ENCODE assay signal across 14 cellular contexts in the genomic region with DNA sequence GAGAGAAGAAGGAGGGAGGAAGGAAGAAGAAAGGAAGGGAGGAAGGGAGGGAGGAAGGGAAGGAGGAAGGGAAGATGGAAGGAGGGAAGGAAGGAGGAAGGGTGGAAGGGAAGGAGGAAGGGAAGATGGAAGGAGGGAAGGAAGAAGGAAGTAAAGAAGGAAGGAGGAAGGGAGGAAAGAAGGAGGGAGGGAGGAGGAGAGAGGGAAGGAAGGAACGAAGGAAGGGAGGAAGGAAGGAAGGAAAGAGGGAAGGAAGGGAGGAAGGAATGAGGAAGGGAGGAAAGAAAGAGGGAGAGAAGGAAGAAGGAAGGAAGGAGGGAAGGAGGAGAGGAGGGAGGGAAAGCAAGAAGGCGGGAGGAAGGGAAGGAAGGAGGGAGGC. TPM values are rescaled to one million over a fixed set of nuclear protein-coding genes. Genes with fewer than 3 reads are reported as not detected.
DNase-seq lines count a peak whose midpoint lies in the region; ATAC-seq, FAIRE-seq and TF ChIP-seq lines count a peak whose summit lies in the region.
"Had no signal": no experiment of that assay in that cellular context is flagged by ENCODE, and none has a peak within 500 bp of the region (broad histone marks: within the 10 kb centered on the region; RNA-seq: fewer than 3 reads in every experiment).

No MANE protein-coding gene starts in this region.

- H3K14ac ChIP-seq in H9 (ENCODE audit: insufficient read depth, low read length): no peak overlapping the region

- H4K5ac ChIP-seq in H9 (ENCODE audit: insufficient read length, low read depth, low read length): peak overlapping the region; percentile 84

- H3K36me3 ChIP-seq in adipocyte (ENCODE audit: control insufficient read depth, insufficient read depth, low read length, severe bottlenecking): no peaks in the 10 kb centered on the region
- H3K36me3 ChIP-seq in kidney (ENCODE audit: control insufficient read depth in 1 of 2, insufficient read depth in 2 of 2, low read length in 2 of 2): no peaks in the 10 kb centered on the region
- H3K36me3 ChIP-seq in sigmoid colon: no peaks in the 10 kb centered on the region
- H3K36me3 ChIP-seq: BE2C, neutrophil, upper lobe of right lung had no signal

- no peak overlapping the region for H2BK5ac ChIP-seq in H9 (ENCODE audit: insufficient read length, low read length)

- TF ChIP-seq CTCF in H9 (conservative IDR thresholded peaks at IDR 0.05) (no peak), kidney (IDR thresholded peaks at IDR 0.05; ENCODE audit: borderline replicate concordance, extremely low read depth, insufficient read depth) (no peak), sigmoid colon (IDR thresholded peaks at IDR 0.05) (no peak)

- H3K4ac ChIP-seq in H9 (ENCODE audit: low read depth, low read length): no peak overlapping the region

- H2BK120ac ChIP-seq in H9 (ENCODE audit: low read depth, low read length, poor library complexity, severe bottlenecking): no peak overlapping the region

- H2AFZ ChIP-seq in H9 (ENCODE audit: low read length): no peak overlapping the region

- H3K23ac ChIP-seq in H9 (ENCODE audit: insufficient read length, low read depth, low read length): no peak overlapping the region

- H3K27me3 ChIP-seq in H9 (ENCODE audit: insufficient read depth, low read length) (no peaks in the 10 kb centered on the region; the same call in 1 of the 2 replicates), adipocyte (replicated peaks; ENCODE audit: control insufficient read depth, insufficient read depth, low read length) (no peaks in the 10 kb centered on the region), sigmoid colon (peaks cover 0 to 9% (median 4%) of the 10 kb centered on the region in 3 donors)

- no peak overlapping the region; a peak in 1 of 7 replicates for H3K27ac Mint-ChIP-seq in H9

- no peak overlapping the region for H2AK5ac ChIP-seq in H9 (ENCODE audit: insufficient read length, low read length)

- H4K8ac ChIP-seq in H9 (replicated peaks; ENCODE audit: insufficient read length, low read depth, low read length): peak overlapping the region; percentile 82

- H3K4me1 Mint-ChIP-seq in H9: peaks cover 17 to 18% of the 10 kb centered on the region in 2 experiments

- no peaks in the 10 kb centered on the region; the same call in 1 of the 2 replicates for H3K4me1 ChIP-seq in H9 (ENCODE audit: insufficient read depth, low read length)
- H3K4me1 ChIP-seq in adipocyte (ENCODE audit: control insufficient read depth, insufficient read depth, low read length): peaks cover 47% of the 10 kb centered on the region
- peaks cover 14 to 18% of the 10 kb centered on the region in 2 donors for H3K4me1 ChIP-seq in kidney (ENCODE audit: control insufficient read depth in 1 of 2, insufficient read depth in 1 of 2, low read depth in 1 of 2, low read length in 2 of 2)
- H3K4me1 ChIP-seq in sigmoid colon: peaks cover 0 to 17% (median 12%) of the 10 kb centered on the region in 4 donors

- H4K91ac ChIP-seq in H9 (ENCODE audit: insufficient read length, low read depth, low read length): no peak overlapping the region

- H3K23me2 ChIP-seq in H9 (ENCODE audit: insufficient read length, low read depth, low read length, poor library complexity, severe bottlenecking): peaks cover 8% of the 10 kb centered on the region

- H3K79me1 ChIP-seq in H9 (ENCODE audit: insufficient read depth, low read depth, low read length, poor library complexity, severe bottlenecking): no peaks in the 10 kb centered on the region

- TF ChIP-seq POLR2A in sigmoid colon (IDR thresholded peaks at IDR 0.05): no peak

- intact Hi-C loops in kidney (cut with DNase I) (no loop called here), sigmoid colon (cut with DNase I) (loop anchor here (10.0 kb wide), 1 partner anchor 217 kb away; no protein-coding TSS in a partner anchor)

- TF ChIP-seq EP300 in sigmoid colon (IDR thresholded peaks at IDR 0.05): no peak

- H3T11ph ChIP-seq in H9 (ENCODE audit: low read length): no peak overlapping the region

- H3K4me3 ChIP-seq in adipocyte (ENCODE audit: low read length): no peak overlapping the region
- H3K4me3 ChIP-seq in kidney (ENCODE audit: low read length in 2 of 2): peak overlapping the region in 1 of 2 donors; percentile 79
- peak overlapping the region in 2 of 4 donors; percentile 46 to 58 for H3K4me3 ChIP-seq in sigmoid colon

- WGBS in H9 (ENCODE audit: extremely low coverage, insufficient read length, low lambda C conversion rate): no CpG with 5 or more reads among the region's 2 CpGs
- WGBS in sigmoid colon, 2 donors: 42 to 48% methylated on average over 2 of the region's 2 CpGs

- no peak for ATAC-seq in HG02852 (IDR thresholded peaks at IDR 0.05; ENCODE audit: unreplicated experiment)

- peak overlapping the region; percentile 36 for H3K18ac ChIP-seq in H9 (ENCODE audit: insufficient read length, low read depth, low read length)

- peaks cover 70% of the 10 kb centered on the region for H3K27me3 Mint-ChIP-seq in H9 (ENCODE audit: low read depth)

- peak overlapping the region; percentile 67 to 79; a peak in 3 of 5 replicates for H3K4me3 Mint-ChIP-seq in H9

- FAIRE-seq in kidney (lab: Jason Lieb, UNC): no peak

- H2BK15ac ChIP-seq in H9 (ENCODE audit: low read depth, low read length): no peak overlapping the region

- H3K9me3 ChIP-seq in H9 (ENCODE audit: control insufficient read depth, low read depth, low read length) (no peaks in the 10 kb centered on the region), adipocyte (ENCODE audit: control insufficient read depth, low read length) (no peaks in the 10 kb centered on the region), kidney (ENCODE audit: control insufficient read depth in 1 of 2, low read length in 2 of 2) (no peaks in the 10 kb centered on the region), sigmoid colon (no peaks in the 10 kb centered on the region)
- H3K9me3 ChIP-seq: BE2C, neutrophil, upper lobe of right lung had no signal

- H3K4me2 ChIP-seq in H9 (ENCODE audit: insufficient read depth, insufficient read length, low read length): peak overlapping the region; percentile 59

- H3K9ac ChIP-seq in H9 (ENCODE audit: extremely low read depth, insufficient read length, low read length): no peak overlapping the region
- H3K9ac ChIP-seq in adipocyte (ENCODE audit: low read length): peak overlapping the region; percentile 76
- peak overlapping the region in 1 of 2 donors; percentile 81 for H3K9ac ChIP-seq in kidney (ENCODE audit: low read length in 2 of 2)

- no peak overlapping the region for H3K56ac ChIP-seq in H9 (ENCODE audit: insufficient read length, low read depth, low read length)

- H3K9me3 Mint-ChIP-seq in H9: peaks cover 2 to 3% of the 10 kb centered on the region in 2 experiments; a peak in 3 of 5 replicates

- no peak overlapping the region for H2BK20ac ChIP-seq in H9 (ENCODE audit: low read depth, low read length, poor library complexity, severe bottlenecking)

- peaks cover 0 to 3% (median 0%) of the 10 kb centered on the region in 3 experiments; a peak in 2 of 7 replicates for H3K36me3 Mint-ChIP-seq in H9 (ENCODE audit: insufficient read depth in 1 of 3, low read depth in 3 of 3)

- H4K20me1 ChIP-seq in H9 (ENCODE audit: control insufficient read depth, insufficient read depth, insufficient read length): no peaks in the 10 kb centered on the region

- no peak for DNase-seq in H9
- DNase-seq in adipocyte (ENCODE audit: low read depth): no peak
- no peak for DNase-seq in kidney
- DNase-seq in sigmoid colon: no peak
- no peak for DNase-seq in activated CD4-positive, alpha-beta T cell treated with anti-CD3 and anti-CD28 coated beads, Interleukin-2, amount 50 U/mL, for 4 hours
- DNase-seq in stimulated activated naive CD4-positive, alpha-beta T cell treated with Interleukin-2 at 50 U/mL for 16 hours (lab: John Stamatoyannopoulos, UW): no peak
- no peak for DNase-seq in stimulated activated CD4-positive, alpha-beta T cell treated with anti-CD3 and anti-CD28 coated beads, Interleukin-4, amount 100 ng/mL, for 1 hour
- DNase-seq: activated CD4-positive, alpha-beta T cell treated with anti-CD3 and anti-CD28 coated beads, Interleukin-2, amount 50 U/mL, for 1 hour; BE2C; NCI-H1436 treated with DMSO at 0.1 percent for 48 hours had no signal

- H3K79me2 ChIP-seq in H9 (ENCODE audit: insufficient read depth, low read length): no peaks in the 10 kb centered on the region

- no peak overlapping the region for H2BK12ac ChIP-seq in H9 (ENCODE audit: insufficient read length, low read depth, low read length)

- H3K27ac ChIP-seq in H9 (ENCODE audit: insufficient read length, low read depth, low read length) (no peak overlapping the region), kidney (ENCODE audit: low read depth in 2 of 2, low read length in 2 of 2) (peak overlapping the region; percentile 61 to 81), sigmoid colon (peak overlapping the region in 3 of 4 donors; percentile 63 to 67 (median 67))
- H3K27ac ChIP-seq: neutrophil had no signal

RNA-seq across cellular contexts. Expression of a gene that starts 31.9 kb away (rescaled TPM):
- total RNA-seq in H9 (2021) (0.68 and 0.90 TPM in 2 replicates), kidney (60.0 TPM), sigmoid colon (10 to 100 TPM; 15.0 to 32.5 (median 27.6) TPM)
- polyA plus RNA-seq in kidney (ENCODE audit: insufficient read depth, low read depth, low replicate concordance) (199 TPM), sigmoid colon (10 to 100 TPM in 1 of 3 donors, 1 to 10 TPM in 2; 7.2 to 10.4 (median 8.5) TPM)
- total RNA-seq: glomerular endothelial cell had no signal
